ENCODE assay signal across 9 cellular contexts in genomic region chr6:124961468-124961783, GRCh38. TPM values are rescaled to one million over a fixed set of nuclear protein-coding genes. Genes with fewer than 3 reads are reported as not detected.
DNase-seq lines count a peak whose midpoint lies in the region; ATAC-seq and TF ChIP-seq lines count a peak whose summit lies in the region.
"Had no signal": no experiment of that assay in that cellular context is flagged by ENCODE, and none has a peak within 500 bp of the region (broad histone marks: within the 10 kb centered on the region; RNA-seq: fewer than 3 reads in every experiment).

No MANE protein-coding gene starts in this region.

- peaks cover 47% of the 10 kb centered on the region for H3K27me3 Mint-ChIP-seq in activated naive CD4-positive, alpha-beta T cell treated with anti-CD3 and anti-CD28 coated beads, Interleukin-2, amount 10 ng/mL, durations not matched to agents 7 days and 5 days

- H3K9me3 Mint-ChIP-seq in activated naive CD4-positive, alpha-beta T cell treated with anti-CD3 and anti-CD28 coated beads, Interleukin-2, amount 10 ng/mL, durations not matched to agents 7 days and 5 days: no peaks in the 10 kb centered on the region

- H3K36me3 ChIP-seq in colonic mucosa (no peaks in the 10 kb centered on the region), mucosa of rectum (ENCODE audit: control insufficient read depth in 2 of 2, insufficient read depth in 2 of 2, low read length in 2 of 2) (no peaks in the 10 kb centered on the region), upper lobe of right lung (no peaks in the 10 kb centered on the region)

- H3K4me1 ChIP-seq in colonic mucosa (no peaks in the 10 kb centered on the region), mucosa of rectum (ENCODE audit: control insufficient read depth in 2 of 2, insufficient read depth in 2 of 2, low read length in 2 of 2) (peaks cover 0 to 8% of the 10 kb centered on the region in 2 donors), upper lobe of right lung (peaks cover 33% of the 10 kb centered on the region)

- TF ChIP-seq CTCF in colonic mucosa (IDR thresholded peaks at IDR 0.05) (no peak), upper lobe of right lung (IDR thresholded peaks at IDR 0.05) (no peak)

- CTCF ChIA-PET in activated naive CD4-positive, alpha-beta T cell treated with anti-CD3 and anti-CD28 coated beads, Interleukin-2, amount 10 ng/mL, durations not matched to agents 7 days and 5 days (lab: Charles Lee): interaction anchor here (1.8 kb wide), 1 partner anchor 153 kb away, joined by 4 read pairs; no protein-coding TSS in a partner anchor

- H3K27ac Mint-ChIP-seq in activated naive CD4-positive, alpha-beta T cell treated with anti-CD3 and anti-CD28 coated beads, Interleukin-2, amount 10 ng/mL, durations not matched to agents 7 days and 5 days: no peak overlapping the region

- H3K4me3 Mint-ChIP-seq in activated naive CD4-positive, alpha-beta T cell treated with anti-CD3 and anti-CD28 coated beads, Interleukin-2, amount 10 ng/mL, durations not matched to agents 7 days and 5 days: peak overlapping the region; percentile 78

- H3K9ac ChIP-seq in colonic mucosa (ENCODE audit: low read depth in 2 of 2, low read length in 2 of 2): peak overlapping the region in 1 of 2 donors; percentile 71
- H3K9ac ChIP-seq in mucosa of rectum (ENCODE audit: low read depth in 1 of 2, low read length in 2 of 2): peak overlapping the region; percentile 48 to 77

- peak overlapping the region; percentile 88 for H3K27ac ChIP-seq in colonic mucosa
- peak overlapping the region; percentile 62 to 75 for H3K27ac ChIP-seq in mucosa of rectum (ENCODE audit: low read depth in 2 of 2, low read length in 2 of 2)
- H3K27ac ChIP-seq in upper lobe of right lung: peak overlapping the region; percentile 93

- peaks cover 33% of the 10 kb centered on the region for H3K4me1 Mint-ChIP-seq in activated naive CD4-positive, alpha-beta T cell treated with anti-CD3 and anti-CD28 coated beads, Interleukin-2, amount 10 ng/mL, durations not matched to agents 7 days and 5 days

- H3K9me3 ChIP-seq in colonic mucosa (no peaks in the 10 kb centered on the region), mucosa of rectum (ENCODE audit: control insufficient read depth in 2 of 2, low read length in 2 of 2) (no peaks in the 10 kb centered on the region), upper lobe of right lung (no peaks in the 10 kb centered on the region)

- H3K27me3 ChIP-seq in colonic mucosa: no peaks in the 10 kb centered on the region
- H3K27me3 ChIP-seq in mucosa of rectum (ENCODE audit: control insufficient read depth in 2 of 2, insufficient read depth in 2 of 2, low read length in 2 of 2): no peaks in the 10 kb centered on the region
- no peaks in the 10 kb centered on the region for H3K27me3 ChIP-seq in upper lobe of right lung

- H3K4me3 ChIP-seq in colonic mucosa (peak overlapping the region; percentile 70), mucosa of rectum (ENCODE audit: low read length in 2 of 2) (peak overlapping the region; percentile 74 to 81), upper lobe of right lung (peak overlapping the region; percentile 84)

- DNase-seq in activated naive CD4-positive, alpha-beta T cell treated with anti-CD3 and anti-CD28 coated beads, Interleukin-2, amount 10 ng/mL, durations not matched to agents 7 days and 5 days: no peak
- DNase-seq in activated naive CD4-positive, alpha-beta T cell treated with Interleukin-2 at 50 U/mL for 16 hours: no peak
- DNase-seq in colonic mucosa (no peak), upper lobe of right lung (no peak)
- DNase-seq: effector CD8-positive, alpha-beta T cell had no signal

- peaks cover 2% of the 10 kb centered on the region for H3K36me3 Mint-ChIP-seq in activated naive CD4-positive, alpha-beta T cell treated with anti-CD3 and anti-CD28 coated beads, Interleukin-2, amount 10 ng/mL, durations not matched to agents 7 days and 5 days

- intact Hi-C loops in colonic mucosa (cut with DNase I) (no loop called here), upper lobe of right lung (cut with DNase I) (no loop called here)

- no peak for ATAC-seq in upper lobe of right lung
- ATAC-seq in HG03108 (IDR thresholded peaks at IDR 0.05; ENCODE audit: unreplicated experiment): no peak
- no peak for ATAC-seq in HG02678 (IDR thresholded peaks at IDR 0.05; ENCODE audit: unreplicated experiment)
- ATAC-seq in HG03439 (IDR thresholded peaks at IDR 0.05; ENCODE audit: unreplicated experiment): no peak

RNA-seq across cellular contexts. Expression of gene RNF217, which starts 0.8 kb away (rescaled TPM):
- 10 to 100 TPM in 1 of 2 donors, 1 to 10 TPM in 1; 9.1 to 20.4 TPM for total RNA-seq in colonic mucosa
- 29.2 TPM for total RNA-seq in upper lobe of right lung
